Comparison of ENCODE assay signal across 18 cellular contexts in the genomic region with DNA sequence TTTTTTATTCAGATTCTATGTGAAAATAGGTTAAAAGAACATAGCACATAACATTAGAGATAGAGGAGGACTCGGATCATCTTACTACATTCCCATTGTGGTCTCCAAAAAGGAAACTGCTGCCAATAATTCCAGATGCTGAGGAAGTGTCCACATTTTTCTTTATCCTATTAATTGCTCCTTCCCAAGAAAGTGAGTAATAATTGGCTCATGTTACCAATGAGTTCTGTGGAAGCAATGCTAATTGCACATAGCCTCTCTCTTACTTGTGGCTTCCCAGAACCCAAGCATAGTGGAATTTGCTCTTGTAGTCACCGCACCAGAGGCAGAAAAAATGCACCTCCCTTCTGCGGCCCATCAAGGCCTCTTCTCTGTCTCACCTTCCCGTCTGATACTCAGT.
DNase-seq lines count a peak whose midpoint lies in the region; ATAC-seq and TF ChIP-seq lines count a peak whose summit lies in the region.
"Had no signal": no experiment of that assay in that cellular context is flagged by ENCODE, and none has a peak within 500 bp of the region (broad histone marks: within the 10 kb centered on the region; RNA-seq: fewer than 3 reads in every experiment).

No MANE protein-coding gene starts in this region.

- H3K27me3 ChIP-seq in kidney epithelial cell (ENCODE audit: control insufficient read depth, insufficient read depth, low read length), result no peaks in the 10 kb centered on the region
- H3K27me3 ChIP-seq: dorsolateral prefrontal cortex, pancreas, suprapubic skin had no signal

- peak overlapping the region; percentile 59 for H3K4me3 Mint-ChIP-seq in HFFc6
- H3K4me3 Mint-ChIP-seq in activated naive CD8-positive, alpha-beta T cell treated with anti-CD3 and anti-CD28 coated beads, Interleukin-2, amount 50 U/mL, for 24 hours, result no peak overlapping the region
- H3K4me3 Mint-ChIP-seq: activated CD4-positive, alpha-beta memory T cell treated with anti-CD3 and anti-CD28 coated beads, Interleukin-2, amount 10 ng/mL, durations not matched to agents 7 days and 5 days; activated T-helper 1 cell treated with anti-CD3 and anti-CD28 coated beads, Interleukin-12 subunit alpha, Interleukin-12 subunit beta, Interleukin-2, Interleukin-4 antibody, amounts not matched to agents 30 ng/mL and 10 ng/mL and 1 ng/mL, durations not matched to agents 14 hours and 24 hours and 36 hours had no signal

- DNase-seq in AG09319 (ENCODE audit: extremely low read depth, low read depth), result peak; percentile 67
- DNase-seq in HFFc6, result peak; percentile 86
- peak; percentile 94 for DNase-seq in astrocyte of the spinal cord (ENCODE audit: low read depth, low spot score)
- DNase-seq in kidney epithelial cell (ENCODE audit: low read depth), result peak; percentile 18
- DNase-seq in stimulated activated CD4-positive, alpha-beta T cell treated with anti-CD3 and anti-CD28 coated beads, Interleukin-4, amount 100 ng/mL, for 1 hour, result no peak
- DNase-seq in activated naive CD8-positive, alpha-beta T cell treated with anti-CD3 and anti-CD28 coated beads, Interleukin-2, amount 50 U/mL, for 24 hours, result no peak
- DNase-seq in T-helper 9 cell, result no peak
- DNase-seq in NCI-H524 treated with DMSO at 0.1 percent for 48 hours (lab: John Stamatoyannopoulos, UW), result no peak
- DNase-seq: activated CD4-positive, alpha-beta memory T cell treated with anti-CD3 and anti-CD28 coated beads, Interleukin-2, amount 10 ng/mL, durations not matched to agents 7 days and 5 days; DMS79; dorsolateral prefrontal cortex; mucosa of descending colon; NCI-H1930; NCI-H774; pancreas had no signal

- in situ Hi-C loops in astrocyte of the spinal cord (cut with HindIII; ENCODE audit: low sequenced_read_pairs), result no loop called here

- no peak overlapping the region for H3K4me3 ChIP-seq in astrocyte of the spinal cord (ENCODE audit: low read depth, low read length)
- H3K4me3 ChIP-seq in kidney epithelial cell (ENCODE audit: low read depth, low read length), result no peak overlapping the region
- H3K4me3 ChIP-seq: dorsolateral prefrontal cortex, GM12878, mucosa of descending colon, pancreas, suprapubic skin had no signal

- no peak for TF ChIP-seq CTCF in AG09319 (IDR thresholded peaks at IDR 0.05; ENCODE audit: low read depth, low read length)
- TF ChIP-seq CTCF in HFFc6 (IDR thresholded peaks at IDR 0.05), result no peak
- no peak for TF ChIP-seq CTCF in astrocyte of the spinal cord (IDR thresholded peaks at IDR 0.05; ENCODE audit: low read depth, low read length)
- no peak for TF ChIP-seq CTCF in kidney epithelial cell (IDR thresholded peaks at IDR 0.05; ENCODE audit: insufficient read depth, low read length, poor library complexity, severe bottlenecking)

- no peaks in the 10 kb centered on the region for H3K36me3 ChIP-seq in kidney epithelial cell (ENCODE audit: control insufficient read depth, insufficient read depth, low read length)
- H3K36me3 ChIP-seq: pancreas, suprapubic skin had no signal

- H3K4me1 Mint-ChIP-seq in HFFc6 (ENCODE audit: low read depth), result peaks cover 33% of the 10 kb centered on the region
- H3K4me1 Mint-ChIP-seq in activated naive CD8-positive, alpha-beta T cell treated with anti-CD3 and anti-CD28 coated beads, Interleukin-2, amount 50 U/mL, for 24 hours, result no peaks in the 10 kb centered on the region
- H3K4me1 Mint-ChIP-seq: activated CD4-positive, alpha-beta memory T cell treated with anti-CD3 and anti-CD28 coated beads, Interleukin-2, amount 10 ng/mL, durations not matched to agents 7 days and 5 days had no signal

- no peak for ATAC-seq in activated naive CD8-positive, alpha-beta T cell treated with anti-CD3 and anti-CD28 coated beads, Interleukin-2, amount 50 U/mL, for 24 hours
- ATAC-seq: GM12878, mucosa of descending colon had no signal

- H3K27ac Mint-ChIP-seq in HFFc6, result peak overlapping the region; percentile 84
- no peak overlapping the region for H3K27ac Mint-ChIP-seq in activated naive CD8-positive, alpha-beta T cell treated with anti-CD3 and anti-CD28 coated beads, Interleukin-2, amount 50 U/mL, for 24 hours
- H3K27ac Mint-ChIP-seq: activated CD4-positive, alpha-beta memory T cell treated with anti-CD3 and anti-CD28 coated beads, Interleukin-2, amount 10 ng/mL, durations not matched to agents 7 days and 5 days; activated T-helper 1 cell treated with anti-CD3 and anti-CD28 coated beads, Interleukin-12 subunit alpha, Interleukin-12 subunit beta, Interleukin-2, Interleukin-4 antibody, amounts not matched to agents 30 ng/mL and 10 ng/mL and 1 ng/mL, durations not matched to agents 14 hours and 24 hours and 36 hours had no signal

- H3K36me3 Mint-ChIP-seq in HFFc6 (ENCODE audit: low read depth), result 0 out of 2 replicates have a peak, but pooled peaks cover 4% of the 10 kb centered on the region
- no peaks in the 10 kb centered on the region for H3K36me3 Mint-ChIP-seq in activated naive CD8-positive, alpha-beta T cell treated with anti-CD3 and anti-CD28 coated beads, Interleukin-2, amount 50 U/mL, for 24 hours (ENCODE audit: low read depth)

- H3K27me3 Mint-ChIP-seq in HFFc6 (ENCODE audit: insufficient read depth), result no peaks in the 10 kb centered on the region
- no peaks in the 10 kb centered on the region for H3K27me3 Mint-ChIP-seq in activated naive CD8-positive, alpha-beta T cell treated with anti-CD3 and anti-CD28 coated beads, Interleukin-2, amount 50 U/mL, for 24 hours
- H3K27me3 Mint-ChIP-seq: activated CD4-positive, alpha-beta memory T cell treated with anti-CD3 and anti-CD28 coated beads, Interleukin-2, amount 10 ng/mL, durations not matched to agents 7 days and 5 days had no signal

- 0 out of 2 replicates have a peak, but pooled peaks cover 4% of the 10 kb centered on the region for H3K9me3 Mint-ChIP-seq in HFFc6
- H3K9me3 Mint-ChIP-seq in activated naive CD8-positive, alpha-beta T cell treated with anti-CD3 and anti-CD28 coated beads, Interleukin-2, amount 50 U/mL, for 24 hours, result no peaks in the 10 kb centered on the region
- H3K9me3 Mint-ChIP-seq: activated T-helper 1 cell treated with anti-CD3 and anti-CD28 coated beads, Interleukin-12 subunit alpha, Interleukin-12 subunit beta, Interleukin-2, Interleukin-4 antibody, amounts not matched to agents 30 ng/mL and 10 ng/mL and 1 ng/mL, durations not matched to agents 14 hours and 24 hours and 36 hours had no signal

Comparison
In these comparisons a context has a peak if more than half of its experiments do, and no peak if none do; other contexts are left out.
1. DNase-seq: peak in AG09319 (single experiment), HFFc6 (single experiment), astrocyte of the spinal cord (single experiment) and kidney epithelial cell (single experiment); none in stimulated activated CD4-positive, alpha-beta T cell treated with anti-CD3 and anti-CD28 coated beads, Interleukin-4, amount 100 ng/mL, for 1 hour (single experiment), activated naive CD8-positive, alpha-beta T cell treated with anti-CD3 and anti-CD28 coated beads, Interleukin-2, amount 50 U/mL, for 24 hours (single experiment), T-helper 9 cell (single experiment) and NCI-H524 treated with DMSO at 0.1 percent for 48 hours (single experiment).